Comparison of ENCODE assay signal across 35 cellular contexts in the genomic region with DNA sequence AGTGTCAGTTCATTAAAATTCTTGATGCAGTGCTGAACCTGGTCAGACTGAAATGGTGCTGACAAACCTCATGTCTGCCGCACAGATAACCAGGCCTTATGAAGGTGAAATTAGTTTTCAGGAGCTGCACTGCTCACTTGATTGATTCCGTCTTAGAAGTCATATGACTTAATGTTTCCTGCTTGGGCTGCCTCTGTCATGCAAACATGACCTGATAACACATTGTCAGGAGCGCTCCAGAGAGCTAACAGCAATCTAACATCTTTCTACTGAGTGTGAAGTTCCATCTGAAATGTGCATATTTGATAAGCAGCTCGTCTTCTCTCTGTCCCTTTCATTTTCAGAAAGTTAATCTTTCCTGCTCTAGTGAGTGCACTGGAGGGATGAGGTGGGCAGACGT.
"Had no signal": no experiment of that assay in that cellular context is flagged by ENCODE, and none has a peak within 500 bp of the region (broad histone marks: within the 10 kb centered on the region; RNA-seq: fewer than 3 reads in every experiment).

No MANE protein-coding gene starts in this region.

- ATAC-seq: activated CD4-positive, CD25-positive, alpha-beta regulatory T cell treated with anti-CD3 and anti-CD28 coated beads, Interleukin-2, amount 50 U/mL, for 24 hours; gastrocnemius medialis; left colon; natural killer cell; pancreas; stimulated activated naive CD8-positive, alpha-beta T cell treated with anti-CD3 and anti-CD28 coated beads, Interleukin-15, Interleukin-2, amounts not matched to agents 100 U/mL and 50 U/mL, for 24 hours; T-helper 17 cell had no signal

- H3K27ac Mint-ChIP-seq: activated CD4-positive, alpha-beta memory T cell treated with anti-CD3 and anti-CD28 coated beads for 36 hours; activated naive CD4-positive, alpha-beta T cell treated with anti-CD3 and anti-CD28 coated beads for 36 hours; activated naive CD8-positive, alpha-beta T cell treated with anti-CD3 and anti-CD28 coated beads, Interleukin-2, amount 10 ng/mL, durations not matched to agents 7 days and 5 days; activated T-helper 1 cell treated with anti-CD3 and anti-CD28 coated beads, Interleukin-12 subunit alpha, Interleukin-12 subunit beta, Interleukin-2, Interleukin-4 antibody, amounts not matched to agents 30 ng/mL and 10 ng/mL and 1 ng/mL, durations not matched to agents 14 hours and 24 hours and 36 hours; memory B cell; natural killer cell; T-helper 17 cell had no signal

- H3K79me2 ChIP-seq: hepatocyte had no signal

- H2AFZ ChIP-seq: hepatocyte had no signal

- DNase-seq: activated CD4-positive, alpha-beta memory T cell treated with anti-CD3 and anti-CD28 coated beads for 36 hours; activated CD4-positive, alpha-beta T cell treated with anti-CD3 and anti-CD28 coated beads for 48 hours; activated CD8-positive, alpha-beta memory T cell treated with anti-CD3 and anti-CD28 coated beads, Interleukin-2, amount 50 U/mL, for 4 hours; activated effector memory CD4-positive, alpha-beta T cell treated with anti-CD3 and anti-CD28 coated beads, Interleukin-2, amount 50 U/mL, for 16 hours; activated naive CD4-positive, alpha-beta T cell treated with anti-CD3 and anti-CD28 coated beads for 36 hours; activated naive CD8-positive, alpha-beta T cell treated with anti-CD3 and anti-CD28 coated beads, Interleukin-2, amount 10 ng/mL, durations not matched to agents 7 days and 5 days; activated T-cell treated with anti-CD3 and anti-CD28 coated beads, Interleukin-2, amount 50 U/mL, for 1 hour; amniotic stem cell; brain microvascular endothelial cell; caudate nucleus; cortex of kidney; gastrocnemius medialis; glutamatergic neuron; islet precursor cell; left colon; natural killer cell; nucleus accumbens; pancreas; retina; stimulated activated CD4-positive, alpha-beta T cell treated with anti-CD3 and anti-CD28 coated beads, Interleukin-12 subunit alpha, Interleukin-12 subunit beta, amount 100 ng/mL, for 4 hours; stimulated activated CD4-positive, alpha-beta T cell treated with anti-CD3 and anti-CD28 coated beads, Interleukin-4, amount 100 ng/mL, for 1 hour; stimulated activated naive CD8-positive, alpha-beta T cell treated with anti-CD3 and anti-CD28 coated beads, Interleukin-15, Interleukin-2, amounts not matched to agents 100 U/mL and 50 U/mL, for 24 hours; T-helper 17 cell; T1000; testis; trophoblast cell; uterus; WERI-Rb-1 had no signal

- H3K4me1 ChIP-seq: gastrocnemius medialis, pancreas, prostate gland, testis had no signal

- H3K9me3 ChIP-seq: esophagus muscularis mucosa, pancreas, prostate gland, testis, uterus had no signal

- H3K4me2 ChIP-seq: hepatocyte had no signal

- H3K4me3 ChIP-seq: esophagus muscularis mucosa, gastrocnemius medialis, hepatocyte, pancreas, prostate gland, skin epidermis, testis, uterus had no signal

- H3K27ac ChIP-seq: brain microvascular endothelial cell, esophagus muscularis mucosa, gastrocnemius medialis, hepatocyte, pancreas, skin epidermis, testis, uterus, WERI-Rb-1 had no signal

- H3K4me3 Mint-ChIP-seq: activated CD4-positive, alpha-beta memory T cell treated with anti-CD3 and anti-CD28 coated beads for 36 hours; activated naive CD4-positive, alpha-beta T cell treated with anti-CD3 and anti-CD28 coated beads for 36 hours; activated naive CD8-positive, alpha-beta T cell treated with anti-CD3 and anti-CD28 coated beads, Interleukin-2, amount 10 ng/mL, durations not matched to agents 7 days and 5 days; activated T-helper 1 cell treated with anti-CD3 and anti-CD28 coated beads, Interleukin-12 subunit alpha, Interleukin-12 subunit beta, Interleukin-2, Interleukin-4 antibody, amounts not matched to agents 30 ng/mL and 10 ng/mL and 1 ng/mL, durations not matched to agents 14 hours and 24 hours and 36 hours; memory B cell; natural killer cell; T-helper 17 cell had no signal

- H3K36me3 Mint-ChIP-seq: activated CD4-positive, alpha-beta memory T cell treated with anti-CD3 and anti-CD28 coated beads for 36 hours; activated naive CD8-positive, alpha-beta T cell treated with anti-CD3 and anti-CD28 coated beads, Interleukin-2, amount 10 ng/mL, durations not matched to agents 7 days and 5 days; memory B cell had no signal

- H3K36me3 ChIP-seq: brain microvascular endothelial cell, esophagus muscularis mucosa, gastrocnemius medialis, pancreas, prostate gland, uterus, WERI-Rb-1 had no signal

- H3K4me1 Mint-ChIP-seq: activated naive CD8-positive, alpha-beta T cell treated with anti-CD3 and anti-CD28 coated beads, Interleukin-2, amount 10 ng/mL, durations not matched to agents 7 days and 5 days; natural killer cell; T-helper 17 cell had no signal

- H3K27me3 ChIP-seq: brain microvascular endothelial cell, esophagus muscularis mucosa, gastrocnemius medialis, hepatocyte, pancreas, testis, uterus had no signal

- H3K27me3 Mint-ChIP-seq: activated CD4-positive, alpha-beta memory T cell treated with anti-CD3 and anti-CD28 coated beads for 36 hours; memory B cell; T-helper 17 cell had no signal
